In the genomic region with DNA sequence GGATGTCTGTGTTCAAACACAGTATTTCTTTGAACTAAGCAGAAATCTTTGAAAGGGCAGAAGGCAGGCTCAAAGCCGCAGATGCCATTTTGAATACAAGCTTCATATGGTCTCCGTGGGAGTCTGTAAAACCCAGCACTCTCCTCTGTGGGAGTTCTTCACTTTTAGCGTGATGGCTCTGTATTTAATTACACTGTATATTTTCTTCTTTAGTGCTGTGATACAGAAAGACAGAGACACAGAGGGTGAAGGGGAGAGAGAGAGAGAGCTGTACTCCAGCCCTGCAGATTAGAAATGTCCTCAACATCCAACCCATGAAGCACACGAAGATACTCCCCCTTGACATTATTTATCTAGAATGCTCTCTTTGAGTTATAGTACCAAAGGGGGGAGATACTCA, we compare ENCODE assay signal across 15 cellular contexts.
DNase-seq lines count a peak whose midpoint lies in the region; ATAC-seq and TF ChIP-seq lines count a peak whose summit lies in the region.
"Had no signal": no experiment of that assay in that cellular context is flagged by ENCODE, and none has a peak within 500 bp of the region (broad histone marks: within the 10 kb centered on the region; RNA-seq: fewer than 3 reads in every experiment).

No MANE protein-coding gene starts in this region.

- H3K4me3 ChIP-seq in A673 (ENCODE audit: low read depth, low read length, poor library complexity, severe bottlenecking) (no peak overlapping the region), PC-3 (ENCODE audit: low read length) (no peak overlapping the region), neuronal stem cell (ENCODE audit: low read length in 2 of 2) (no peak overlapping the region)

- no peaks in the 10 kb centered on the region for H3K9me2 ChIP-seq in PC-3 (replicated peaks; ENCODE audit: low read length)

- TF ChIP-seq CTCF in A673 (conservative IDR thresholded peaks at IDR 0.05; ENCODE audit: low read depth, low read length) (no peak), PC-3 (conservative IDR thresholded peaks at IDR 0.05; ENCODE audit: low read depth, low read length) (no peak), nephron (IDR thresholded peaks at IDR 0.05; ENCODE audit: unreplicated experiment in 3 of 3) (no peak)

- H4K91ac ChIP-seq in neuronal stem cell (ENCODE audit: low read depth, low read length, poor library complexity): no peak overlapping the region

- no peak overlapping the region for H2AK5ac ChIP-seq in neuronal stem cell (ENCODE audit: low read depth, low read length)

- no TSS peak for BruUV-seq in A673 (replicated peaks; lab: Mats Ljungman, UMichigan)
- no TSS peak for BruUV-seq in PC-3 (replicated peaks; lab: Mats Ljungman, UMichigan)

- ATAC-seq in PC-3: no peak
- ATAC-seq: HCT116 had no signal

- H3K14ac ChIP-seq in neuronal stem cell (ENCODE audit: low read length): no peak overlapping the region

- DNase-seq in A673 (ENCODE audit: low spot score): peak; percentile 17
- DNase-seq in PC-3: no peak
- DNase-seq in neuronal stem cell (ENCODE audit: low spot score): no peak
- no peak for DNase-seq in NOMO-1 (lab: John Stamatoyannopoulos, UW; ENCODE audit: unreplicated experiment in 2 of 2)
- DNase-seq in NCI-H446 treated with DMSO at 0.1 percent for 48 hours (lab: John Stamatoyannopoulos, UW): no peak
- no peak for DNase-seq in activated effector memory CD4-positive, alpha-beta T cell treated with anti-CD3 and anti-CD28 coated beads, Interleukin-2, amount 50 U/mL, for 16 hours
- DNase-seq: 8988T; ACHN; C1 segment of cervical spinal cord; Calu3; CD4-positive, alpha-beta T cell; DMS 273 treated with DMSO at 0.1 percent for 48 hours had no signal

- H3K79me1 ChIP-seq in neuronal stem cell (ENCODE audit: low read depth, low read length): no peaks in the 10 kb centered on the region

- H3K79me2 ChIP-seq in PC-3 (ENCODE audit: low read length): no peaks in the 10 kb centered on the region

- H3K27ac ChIP-seq in A673 (ENCODE audit: low read depth, low read length, poor library complexity, severe bottlenecking) (no peak overlapping the region), PC-3 (ENCODE audit: low read length) (no peak overlapping the region), neuronal stem cell (replicated peaks; ENCODE audit: low read length) (no peak overlapping the region)

- no peak overlapping the region for H4K8ac ChIP-seq in neuronal stem cell (ENCODE audit: low read depth, low read length)

- no peak overlapping the region for H2BK5ac ChIP-seq in neuronal stem cell (ENCODE audit: low read length)

- no peaks in the 10 kb centered on the region for H3K36me3 ChIP-seq in A673 (ENCODE audit: insufficient read depth, low read length, poor library complexity, severe bottlenecking)
- H3K36me3 ChIP-seq in PC-3 (ENCODE audit: low read depth, low read length): no peaks in the 10 kb centered on the region
- H3K36me3 ChIP-seq in neuronal stem cell (replicated peaks in 1 of 2; ENCODE audit: control insufficient read depth in 2 of 2, insufficient read depth in 2 of 2, low read length in 2 of 2): no peaks in the 10 kb centered on the region

- no peak overlapping the region for H3K4ac ChIP-seq in neuronal stem cell (ENCODE audit: low read length)

- no peaks in the 10 kb centered on the region for H3K36me3 Mint-ChIP-seq in nephron (ENCODE audit: low read depth)

- no peaks in the 10 kb centered on the region for H3K27me3 ChIP-seq in A673 (replicated peaks; ENCODE audit: insufficient read depth, low read depth, low read length, poor library complexity)
- H3K27me3 ChIP-seq in PC-3 (ENCODE audit: low read length): no peaks in the 10 kb centered on the region
- H3K27me3 ChIP-seq in neuronal stem cell (ENCODE audit: control insufficient read depth in 3 of 3, insufficient read depth in 3 of 3, low read depth in 1 of 3, low read length in 3 of 3): no peaks in the 10 kb centered on the region

- WGBS in neuronal stem cell (ENCODE audit: extremely low coverage in 2 of 2, insufficient read length in 2 of 2, insufficient replicate concordance in 1 of 2), 2 donors: no CpG with 5 or more reads among the region's 4 CpGs

- no peak overlapping the region for H3K23ac ChIP-seq in neuronal stem cell (ENCODE audit: low read depth, low read length, poor library complexity)

- CTCF ChIA-PET in A673 (lab: Charles Lee) (no interaction called here), PC-3 (lab: Charles Lee) (no interaction called here)

- peak overlapping the region in 2 of 3 experiments; percentile 1 to 14 for H3K4me3 Mint-ChIP-seq in nephron
- H3K4me3 Mint-ChIP-seq: B cell; CD4-positive, alpha-beta T cell had no signal

- H3K18ac ChIP-seq in neuronal stem cell (ENCODE audit: low read length): no peak overlapping the region

- H3K9me3 Mint-ChIP-seq in nephron: peaks cover 2% of the 10 kb centered on the region
- H3K9me3 Mint-ChIP-seq: CD4-positive, alpha-beta T cell had no signal

- H4K20me1 ChIP-seq in PC-3 (ENCODE audit: low read length): no peaks in the 10 kb centered on the region

- H3K27ac Mint-ChIP-seq in nephron: peak overlapping the region; percentile 88 to 93 (median 92)
- H3K27ac Mint-ChIP-seq: B cell; CD4-positive, alpha-beta T cell had no signal

- no peak overlapping the region for H2BK120ac ChIP-seq in neuronal stem cell (ENCODE audit: low read depth, low read length)

- no peaks in the 10 kb centered on the region for H3F3A ChIP-seq in PC-3 (ENCODE audit: low read length, unreplicated experiment)

- H2AFZ ChIP-seq in PC-3 (ENCODE audit: low read length) (0 out of 2 replicates have a peak overlapping the region, but pooled peaks have one; percentile 10), neuronal stem cell (ENCODE audit: low read length) (peak overlapping the region; percentile 90)

- H2BK12ac ChIP-seq in neuronal stem cell (ENCODE audit: low read length): no peak overlapping the region

- peaks cover 33% of the 10 kb centered on the region for H3K4me1 Mint-ChIP-seq in nephron
- H3K4me1 Mint-ChIP-seq: B cell had no signal

- peaks cover 7% of the 10 kb centered on the region for H3K4me1 ChIP-seq in A673 (ENCODE audit: insufficient read depth, low read length, poor library complexity, severe bottlenecking)
- H3K4me1 ChIP-seq in PC-3 (ENCODE audit: insufficient read depth, low read length): 0 out of 2 replicates have a peak, but pooled peaks cover 4% of the 10 kb centered on the region
- no peaks in the 10 kb centered on the region for H3K4me1 ChIP-seq in neuronal stem cell (ENCODE audit: control insufficient read depth in 2 of 2, insufficient read depth in 1 of 2, low read depth in 1 of 2, low read length in 2 of 2)

- POLR2A ChIA-PET in A673 (lab: Charles Lee; ENCODE audit: low non-redundant PET): interaction anchor here (0.7 kb wide), 1 partner anchor 1321 kb away, joined by 3 read pairs; no protein-coding TSS in a partner anchor
- POLR2A ChIA-PET in PC-3 (lab: Charles Lee; ENCODE audit: unreplicated experiment): no interaction called here

- no peak overlapping the region for H2BK15ac ChIP-seq in neuronal stem cell (ENCODE audit: low read length)

- no peaks in the 10 kb centered on the region for H3K27me3 Mint-ChIP-seq in nephron (ENCODE audit: low read depth)
- H3K27me3 Mint-ChIP-seq: B cell had no signal

- H3K9me3 ChIP-seq in A673 (ENCODE audit: low read depth, low read length, poor library complexity, severe bottlenecking) (no peaks in the 10 kb centered on the region), PC-3 (ENCODE audit: low read length) (no peaks in the 10 kb centered on the region), neuronal stem cell (replicated peaks in 1 of 2; ENCODE audit: control insufficient read depth in 2 of 2, insufficient read depth in 1 of 2, low read depth in 1 of 2, low read length in 2 of 2) (no peaks in the 10 kb centered on the region)

- no peak overlapping the region for H3K9ac ChIP-seq in PC-3 (ENCODE audit: low read length)
- no peak overlapping the region for H3K9ac ChIP-seq in neuronal stem cell (ENCODE audit: low read depth, low read length, poor library complexity)

- intact Hi-C loops in A673 (cut with micrococcal nuclease; ENCODE audit: unreplicated experiment): no loop called here
- intact Hi-C loops in PC-3 (cut with micrococcal nuclease): no loop called here

- H3K4me2 ChIP-seq in PC-3 (ENCODE audit: low read length): no peak overlapping the region
- no peak overlapping the region for H3K4me2 ChIP-seq in neuronal stem cell (ENCODE audit: insufficient read depth, low read length, poor library complexity, severe bottlenecking)
